In genomic region chr12:32522322-32523221, GRCh38 we compare ENCODE assay signal across 8 cellular contexts.
DNase-seq lines count a peak whose midpoint lies in the region; ATAC-seq, FAIRE-seq and TF ChIP-seq lines count a peak whose summit lies in the region.

No MANE protein-coding gene starts in this region.

- no peaks in the 10 kb centered on the region for H4K20me1 ChIP-seq in Loucy (ENCODE audit: insufficient read depth, low read length, poor library complexity, severe bottlenecking)

- H3K27ac ChIP-seq in heart right ventricle (peak overlapping the region; percentile 38 to 84 (median 70)), thyroid gland (peak overlapping the region in 2 of 3 donors; percentile 44 to 50)

- ATAC-seq in GM21717 (IDR thresholded peaks at IDR 0.05; ENCODE audit: unreplicated experiment) (peak; percentile 93), heart right ventricle (peak in 6 of 8 donors; percentile 50 to 72 (median 62))

- FAIRE-seq in D721Med (lab: Jason Lieb, UNC), result no peak

- H3K79me2 ChIP-seq in Loucy (ENCODE audit: insufficient read depth, low read length), result no peaks in the 10 kb centered on the region

- H3K4me3 ChIP-seq in Loucy (ENCODE audit: low read length, poor library complexity, severe bottlenecking) (no peak overlapping the region), heart right ventricle (peak overlapping the region in 4 of 10 donors; percentile 4 to 27 (median 10)), thyroid gland (replicated peaks in 1 of 3) (no peak overlapping the region)

- peak overlapping the region; percentile 76 for H2AFZ ChIP-seq in Loucy (ENCODE audit: low read length)

- H3K9me2 ChIP-seq in Loucy (replicated peaks; ENCODE audit: low read depth, low read length), result no peaks in the 10 kb centered on the region

- no peak for TF ChIP-seq CTCF in Loucy (conservative IDR thresholded peaks at IDR 0.05; ENCODE audit: low read length)
- TF ChIP-seq CTCF in heart right ventricle (IDR thresholded peaks at IDR 0.05), result no peak
- TF ChIP-seq CTCF in thyroid gland (IDR thresholded peaks at IDR 0.05), result no peak
- no peak for TF ChIP-seq CTCF in D721Med (IDR thresholded peaks at IDR 0.05; ENCODE audit: insufficient read depth, missing control alignments)
- TF ChIP-seq CTCF in GM13977 (IDR thresholded peaks at IDR 0.05; ENCODE audit: extremely low read depth, insufficient read depth, missing control alignments), result no peak

- TF ChIP-seq POLR2A in thyroid gland (IDR thresholded peaks at IDR 0.05), result no peak

- H3K36me3 ChIP-seq in Loucy (ENCODE audit: insufficient read depth, low read length), result no peaks in the 10 kb centered on the region
- H3K36me3 ChIP-seq in heart right ventricle, result no peaks in the 10 kb centered on the region
- no peaks in the 10 kb centered on the region for H3K36me3 ChIP-seq in thyroid gland

- H3K9me3 ChIP-seq in Loucy (ENCODE audit: insufficient read depth, low read depth, low read length) (no peaks in the 10 kb centered on the region), heart right ventricle (no peaks in the 10 kb centered on the region), thyroid gland (no peaks in the 10 kb centered on the region)

- peaks cover 18% of the 10 kb centered on the region for H3K4me1 ChIP-seq in Loucy (ENCODE audit: insufficient read depth, low read length, poor library complexity, severe bottlenecking)
- H3K4me1 ChIP-seq in heart right ventricle, result peaks cover 9 to 43% (median 29%) of the 10 kb centered on the region in 9 donors
- H3K4me1 ChIP-seq in thyroid gland, result peaks cover 8 to 12% of the 10 kb centered on the region in 2 donors

- in situ Hi-C loops in GM13977 (cut with MboI; ENCODE audit: low pct_unique_long_range_greater_than_20kb, low sequenced_read_pairs, unreplicated experiment), result no loop called here

- DNase-seq in heart right ventricle (no peak), thyroid gland (no peak), D721Med (ENCODE audit: insufficient read length, low spot score) (no peak), GM13977 (ENCODE audit: low spot score) (no peak), NCI-H524 treated with DMSO at 0.1 percent for 48 hours (lab: John Stamatoyannopoulos, UW) (no peak)
- DNase-seq in stimulated activated naive CD4-positive, alpha-beta T cell treated with Interleukin-2 at 50 U/mL for 16 hours (lab: John Stamatoyannopoulos, UW), result no peak

- no peaks in the 10 kb centered on the region for H3F3A ChIP-seq in Loucy (ENCODE audit: low read depth)

- no peak overlapping the region for H3K9ac ChIP-seq in Loucy (ENCODE audit: low read depth, low read length, poor library complexity, severe bottlenecking)

- intact Hi-C loops in heart right ventricle (cut with DNase I) (no loop called here), thyroid gland (cut with DNase I) (no loop called here)

- no peaks in the 10 kb centered on the region for H3K27me3 ChIP-seq in Loucy (ENCODE audit: insufficient read depth, low read length, poor library complexity, severe bottlenecking)
- H3K27me3 ChIP-seq in heart right ventricle, result no peaks in the 10 kb centered on the region
- no peaks in the 10 kb centered on the region for H3K27me3 ChIP-seq in thyroid gland

- WGBS in heart right ventricle, 2 donors, result 29 to 49% methylated on average over 5 of the region's 5 CpGs
- whole genome bisulfite sequencing in thyroid gland, 2 donors, result 48 to 61% methylated on average over 5 of the region's 5 CpGs

- peak overlapping the region; percentile 2 for H3K4me2 ChIP-seq in Loucy (ENCODE audit: low read depth, low read length, poor library complexity, severe bottlenecking)
